38 cellular contexts compared by ENCODE assay signal in genomic region chr12:52757449-52758176, GRCh38. TPM values are rescaled to one million over a fixed set of nuclear protein-coding genes. Genes with fewer than 3 reads are reported as not detected.
"Had no signal": no experiment of that assay in that cellular context is flagged by ENCODE, and none has a peak within 500 bp of the region (broad histone marks: within the 10 kb centered on the region; RNA-seq: fewer than 3 reads in every experiment).

No MANE protein-coding gene starts in this region.

- H3K4me1 ChIP-seq: adrenal gland, ascending aorta, body of pancreas, breast epithelium had no signal

- H3K9me3 ChIP-seq: adrenal gland had no signal

- ATAC-seq: activated naive CD4-positive, alpha-beta T cell treated with anti-CD3 and anti-CD28 coated beads, Interleukin-2, amount 50 U/mL, for 72 hours; activated naive CD8-positive, alpha-beta T cell treated with anti-CD3 and anti-CD28 coated beads, Interleukin-2, amount 50 U/mL, for 24 hours; activated T-cell treated with anti-CD3 and anti-CD28 coated beads, Interleukin-2, amount 50 U/mL, for 4 hours; activated T-cell treated with anti-CD3 and anti-CD28 coated beads, Interleukin-2, amount 50 U/mL, for 72 hours; activated T-helper 17 cell treated with anti-CD3 and anti-CD28 coated beads, Interleukin-2, amount 50 U/mL, for 72 hours; body of pancreas had no signal

- H3K27ac ChIP-seq: adrenal gland, ascending aorta, body of pancreas, brain microvascular endothelial cell, breast epithelium, cardiac muscle cell had no signal

- H3K4me3 ChIP-seq: adrenal gland, ascending aorta, body of pancreas, breast epithelium, cardiac muscle cell had no signal

- DNase-seq: activated effector memory CD4-positive, alpha-beta T cell treated with anti-CD3 and anti-CD28 coated beads, Interleukin-2, amount 50 U/mL, for 16 hours; activated effector memory CD4-positive, alpha-beta T cell treated with Interleukin-2 at 50 U/mL for 16 hours; activated gamma-delta T cell; activated gamma-delta T cell treated with Interleukin-2 at 50 U/mL for 16 hours; activated naive CD4-positive, alpha-beta T cell; activated naive CD4-positive, alpha-beta T cell treated with anti-CD3 and anti-CD28 coated beads for 36 hours; activated naive CD4-positive, alpha-beta T cell treated with anti-CD3 and anti-CD28 coated beads, Interleukin-2, amount 10 ng/mL, durations not matched to agents 7 days and 5 days; activated naive CD4-positive, alpha-beta T cell treated with anti-CD3 and anti-CD28 coated beads, Interleukin-2, amount 50 U/mL, for 16 hours; activated naive CD4-positive, alpha-beta T cell treated with Interleukin-2 at 50 U/mL for 16 hours; activated naive CD8-positive, alpha-beta T cell treated with anti-CD3 and anti-CD28 coated beads for 36 hours; activated naive CD8-positive, alpha-beta T cell treated with anti-CD3 and anti-CD28 coated beads, Interleukin-2, amount 10 ng/mL, durations not matched to agents 7 days and 5 days; activated naive CD8-positive, alpha-beta T cell treated with anti-CD3 and anti-CD28 coated beads, Interleukin-2, amount 50 U/mL, for 24 hours; activated T-cell treated with anti-CD3 and anti-CD28 coated beads, Interleukin-2, amount 50 U/mL, for 24 hours; activated T-cell treated with anti-CD3 and anti-CD28 coated beads, Interleukin-2, amount 50 U/mL, for 4 hours; activated T-cell treated with anti-CD3 and anti-CD28 coated beads, Interleukin-2, amount 50 U/mL, for 48 hours; activated T-cell treated with anti-CD3 and anti-CD28 coated beads, Interleukin-2, amount 50 U/mL, for 72 hours; adrenal gland; amniotic stem cell; amygdala; anterior cingulate cortex; aorta; body of pancreas; brain microvascular endothelial cell; caudate nucleus; central memory CD4-positive, alpha-beta T cell; cerebellar nuclear complex had no signal

- H3K27me3 ChIP-seq: adrenal gland, ascending aorta, body of pancreas, brain microvascular endothelial cell, breast epithelium, cardiac muscle cell had no signal

- H3K36me3 ChIP-seq: adrenal gland, ascending aorta, brain microvascular endothelial cell, breast epithelium, cardiac muscle cell had no signal

RNA-seq across cellular contexts. Expression of gene KRT76, which starts 19.5 kb away (rescaled TPM):
- total RNA-seq: activated naive CD4-positive, alpha-beta T cell treated with anti-CD3 and anti-CD28 coated beads for 36 hours; activated naive CD4-positive, alpha-beta T cell treated with anti-CD3 and anti-CD28 coated beads, Interleukin-2, amount 50 U/mL, for 72 hours; activated naive CD8-positive, alpha-beta T cell treated with anti-CD3 and anti-CD28 coated beads for 36 hours; activated naive CD8-positive, alpha-beta T cell treated with anti-CD3 and anti-CD28 coated beads, Interleukin-2, amount 10 ng/mL, durations not matched to agents 7 days and 5 days; activated T-cell treated with anti-CD3 and anti-CD28 coated beads, Interleukin-2, amount 50 U/mL, for 4 hours; activated T-cell treated with anti-CD3 and anti-CD28 coated beads, Interleukin-2, amount 50 U/mL, for 72 hours; activated T-helper 1 cell treated with anti-CD3 and anti-CD28 coated beads, Interleukin-12 subunit alpha, Interleukin-12 subunit beta, Interleukin-2, Interleukin-4 antibody, amounts not matched to agents 30 ng/mL and 10 ng/mL and 1 ng/mL, durations not matched to agents 14 hours and 24 hours and 36 hours; activated T-helper 17 cell treated with anti-CD3 and anti-CD28 coated beads, Interleukin-2, amount 50 U/mL, for 72 hours; activated T-helper 2 cell treated with anti-CD3 and anti-CD28 coated beads, Interferon-gamma antibody, Interleukin-2, Interleukin-4, amounts not matched to agents 10 μg/mL and 5 μg/mL and 100 μg/mL, durations not matched to agents 14 hours and 24 hours and 36 hours; adrenal gland; aorta; ascending aorta; astrocyte; body of pancreas; breast epithelium; bronchial epithelial cell; cardiac muscle cell; cardiac septum; cerebellum; chondrocyte had no signal

RNA-seq across cellular contexts. Expression of gene KRT3, which starts 38.3 kb away (rescaled TPM):
- total RNA-seq: activated naive CD4-positive, alpha-beta T cell treated with anti-CD3 and anti-CD28 coated beads for 36 hours; activated naive CD8-positive, alpha-beta T cell treated with anti-CD3 and anti-CD28 coated beads for 36 hours; activated naive CD8-positive, alpha-beta T cell treated with anti-CD3 and anti-CD28 coated beads, Interleukin-2, amount 10 ng/mL, durations not matched to agents 7 days and 5 days; activated T-cell treated with anti-CD3 and anti-CD28 coated beads, Interleukin-2, amount 50 U/mL, for 4 hours; activated T-cell treated with anti-CD3 and anti-CD28 coated beads, Interleukin-2, amount 50 U/mL, for 72 hours; activated T-helper 17 cell treated with anti-CD3 and anti-CD28 coated beads, Interleukin-2, amount 50 U/mL, for 72 hours; activated T-helper 2 cell treated with anti-CD3 and anti-CD28 coated beads, Interferon-gamma antibody, Interleukin-2, Interleukin-4, amounts not matched to agents 10 μg/mL and 5 μg/mL and 100 μg/mL, durations not matched to agents 14 hours and 24 hours and 36 hours; adrenal gland; aorta; ascending aorta; body of pancreas; breast epithelium; cardiac muscle cell; cardiac septum; cerebellum; chondrocyte had no signal

RNA-seq across cellular contexts. Expression of gene KRT77, which starts 54.3 kb away (rescaled TPM):
- total RNA-seq: activated naive CD4-positive, alpha-beta T cell treated with anti-CD3 and anti-CD28 coated beads for 36 hours; activated naive CD4-positive, alpha-beta T cell treated with anti-CD3 and anti-CD28 coated beads, Interleukin-2, amount 50 U/mL, for 72 hours; activated naive CD8-positive, alpha-beta T cell treated with anti-CD3 and anti-CD28 coated beads for 36 hours; activated naive CD8-positive, alpha-beta T cell treated with anti-CD3 and anti-CD28 coated beads, Interleukin-2, amount 10 ng/mL, durations not matched to agents 7 days and 5 days; activated T-cell treated with anti-CD3 and anti-CD28 coated beads, Interleukin-2, amount 50 U/mL, for 4 hours; activated T-cell treated with anti-CD3 and anti-CD28 coated beads, Interleukin-2, amount 50 U/mL, for 72 hours; activated T-helper 1 cell treated with anti-CD3 and anti-CD28 coated beads, Interleukin-12 subunit alpha, Interleukin-12 subunit beta, Interleukin-2, Interleukin-4 antibody, amounts not matched to agents 30 ng/mL and 10 ng/mL and 1 ng/mL, durations not matched to agents 14 hours and 24 hours and 36 hours; activated T-helper 17 cell treated with anti-CD3 and anti-CD28 coated beads, Interleukin-2, amount 50 U/mL, for 72 hours; activated T-helper 2 cell treated with anti-CD3 and anti-CD28 coated beads, Interferon-gamma antibody, Interleukin-2, Interleukin-4, amounts not matched to agents 10 μg/mL and 5 μg/mL and 100 μg/mL, durations not matched to agents 14 hours and 24 hours and 36 hours; adrenal gland; aorta; ascending aorta; astrocyte; body of pancreas; bronchial epithelial cell; cardiac muscle cell; cardiac septum; chondrocyte had no signal

RNA-seq across cellular contexts. Expression of gene KRT4, which starts 56.3 kb away (rescaled TPM):
- total RNA-seq: activated naive CD4-positive, alpha-beta T cell treated with anti-CD3 and anti-CD28 coated beads for 36 hours; activated naive CD4-positive, alpha-beta T cell treated with anti-CD3 and anti-CD28 coated beads, Interleukin-2, amount 50 U/mL, for 72 hours; activated naive CD8-positive, alpha-beta T cell treated with anti-CD3 and anti-CD28 coated beads, Interleukin-2, amount 10 ng/mL, durations not matched to agents 7 days and 5 days; activated T-cell treated with anti-CD3 and anti-CD28 coated beads, Interleukin-2, amount 50 U/mL, for 4 hours; activated T-helper 1 cell treated with anti-CD3 and anti-CD28 coated beads, Interleukin-12 subunit alpha, Interleukin-12 subunit beta, Interleukin-2, Interleukin-4 antibody, amounts not matched to agents 30 ng/mL and 10 ng/mL and 1 ng/mL, durations not matched to agents 14 hours and 24 hours and 36 hours; activated T-helper 17 cell treated with anti-CD3 and anti-CD28 coated beads, Interleukin-2, amount 50 U/mL, for 72 hours; activated T-helper 2 cell treated with anti-CD3 and anti-CD28 coated beads, Interferon-gamma antibody, Interleukin-2, Interleukin-4, amounts not matched to agents 10 μg/mL and 5 μg/mL and 100 μg/mL, durations not matched to agents 14 hours and 24 hours and 36 hours; aorta; ascending aorta; astrocyte; cardiac muscle cell; cardiac septum; cerebellum had no signal
